23 cellular contexts compared by ENCODE assay signal in the genomic region with DNA sequence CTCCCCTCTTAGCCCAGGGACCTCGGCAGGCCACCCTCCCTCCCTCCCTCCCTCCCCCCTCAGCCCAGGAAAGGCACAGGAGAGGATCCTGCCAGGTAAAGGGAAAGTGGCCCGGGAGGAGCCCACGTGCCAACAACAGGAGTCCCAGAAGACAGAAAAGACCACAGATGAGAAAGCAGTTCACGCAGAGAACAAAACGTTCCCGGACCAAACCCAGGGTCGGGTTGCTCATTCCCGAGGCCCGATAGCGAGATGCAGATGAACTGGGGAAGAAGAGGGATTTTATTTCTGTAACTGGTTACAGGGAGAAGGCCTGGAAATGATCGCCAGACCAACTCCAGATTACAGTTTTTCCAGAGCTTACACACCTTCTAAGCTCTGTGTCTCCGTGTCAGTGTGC. TPM values are rescaled to one million over a fixed set of nuclear protein-coding genes. Genes with fewer than 3 reads are reported as not detected.
DNase-seq lines count a peak whose midpoint lies in the region; ATAC-seq and TF ChIP-seq lines count a peak whose summit lies in the region.
"Had no signal": no experiment of that assay in that cellular context is flagged by ENCODE, and none has a peak within 500 bp of the region (broad histone marks: within the 10 kb centered on the region; RNA-seq: fewer than 3 reads in every experiment).

No MANE protein-coding gene starts in this region.

- CTCF ChIA-PET in A673 (lab: Charles Lee) = no interaction called here
- CTCF ChIA-PET in Panc1 (lab: Charles Lee) = interaction anchor here (0.6 kb wide), 1 partner anchor 58 kb away, joined by 4 read pairs; no protein-coding TSS in a partner anchor

- H3K27ac Mint-ChIP-seq in neural progenitor cell = peak overlapping the region; percentile 84
- H3K27ac Mint-ChIP-seq: activated naive CD4-positive, alpha-beta T cell treated with anti-CD3 and anti-CD28 coated beads, Interleukin-2, amount 50 U/mL, for 72 hours; naive B cell; T-cell had no signal

- no peak overlapping the region for H3K9ac ChIP-seq in neural progenitor cell

- H3K4me3 ChIP-seq in A673 (ENCODE audit: low read depth, low read length, poor library complexity, severe bottlenecking) (no peak overlapping the region), Panc1 (ENCODE audit: low read depth in 2 of 2, low read length in 2 of 2) (peak overlapping the region; percentile 25 to 29; a peak in 3 of 4 replicates), fibroblast of villous mesenchyme (ENCODE audit: low read depth, low read length) (no peak overlapping the region), neural progenitor cell (no peak overlapping the region), tibial artery (no peak overlapping the region)
- H3K4me3 ChIP-seq: PC-9 had no signal

- H3K27ac ChIP-seq in A673 (ENCODE audit: low read depth, low read length, poor library complexity, severe bottlenecking) (peak overlapping the region; percentile 100), Panc1 (ENCODE audit: low read length) (peak overlapping the region; percentile 88), neural progenitor cell (peak overlapping the region; percentile 62), tibial artery (no peak overlapping the region)
- H3K27ac ChIP-seq: PC-9 had no signal

- BruUV-seq in A673 (replicated peaks; lab: Mats Ljungman, UMichigan) (no TSS peak), Panc1 (replicated peaks; lab: Mats Ljungman, UMichigan) (no TSS peak)

- peak overlapping the region; percentile 11 for H3K4me2 ChIP-seq in neural progenitor cell
- H3K4me2 ChIP-seq: PC-9 had no signal

- H3K4me1 ChIP-seq in A673 (ENCODE audit: insufficient read depth, low read length, poor library complexity, severe bottlenecking) (peaks cover 64% of the 10 kb centered on the region), Panc1 (ENCODE audit: control insufficient read depth, insufficient read depth, low read length) (peaks cover 22% of the 10 kb centered on the region), neural progenitor cell (peaks cover 23% of the 10 kb centered on the region), tibial artery (peaks cover 0 to 36% (median 21%) of the 10 kb centered on the region in 4 donors)

- no peak overlapping the region for H3K4me3 Mint-ChIP-seq in neural progenitor cell

- H3K9me3 Mint-ChIP-seq in neural progenitor cell = no peaks in the 10 kb centered on the region
- H3K9me3 Mint-ChIP-seq: activated naive CD4-positive, alpha-beta T cell treated with anti-CD3 and anti-CD28 coated beads, Interleukin-2, amount 50 U/mL, for 72 hours; T-cell had no signal

- POLR2A ChIA-PET in A673 (lab: Charles Lee; ENCODE audit: low non-redundant PET) (no interaction called here), Panc1 (lab: Charles Lee) (no interaction called here)

- DNase-seq in A673 (ENCODE audit: low spot score) = no peak
- no peak for DNase-seq in Panc1 (ENCODE audit: low read depth, low spot score)
- peak; percentile 30 for DNase-seq in fibroblast of villous mesenchyme (ENCODE audit: low read depth)
- no peak for DNase-seq in neural progenitor cell (ENCODE audit: low spot score)
- no peak for DNase-seq in NCI-H748 treated with DMSO at 0.1 percent for 48 hours (lab: John Stamatoyannopoulos, UW)
- DNase-seq in cortex of kidney (lab: John Stamatoyannopoulos, UW) = no peak
- no peak for DNase-seq in tibial artery
- DNase-seq in NCI-H748 (lab: John Stamatoyannopoulos, UW; ENCODE audit: unreplicated experiment) = no peak
- DNase-seq: activated CD8-positive, alpha-beta memory T cell treated with anti-CD3 and anti-CD28 coated beads, Interleukin-2, amount 50 U/mL, for 48 hours; DMS153; naive B cell; NCI-H1694; NCI-H510A; PC-9 had no signal

- H3K9me3 ChIP-seq in A673 (ENCODE audit: low read depth, low read length, poor library complexity, severe bottlenecking) = no peaks in the 10 kb centered on the region
- no peaks in the 10 kb centered on the region for H3K9me3 ChIP-seq in Panc1 (ENCODE audit: control insufficient read depth, insufficient read depth, low read depth, low read length)
- H3K9me3 ChIP-seq in neural progenitor cell (ENCODE audit: low read depth) = no peaks in the 10 kb centered on the region
- no peaks in the 10 kb centered on the region for H3K9me3 ChIP-seq in tibial artery

- peaks cover 2% of the 10 kb centered on the region for H3K27me3 Mint-ChIP-seq in neural progenitor cell (ENCODE audit: insufficient read depth, low read depth)

- no peaks in the 10 kb centered on the region for H3K79me2 ChIP-seq in neural progenitor cell (ENCODE audit: low read depth)

- no peaks in the 10 kb centered on the region for H4K20me1 ChIP-seq in neural progenitor cell (ENCODE audit: low read depth)

- peaks cover 21% of the 10 kb centered on the region for H3K4me1 Mint-ChIP-seq in neural progenitor cell

- no peak overlapping the region for H2AFZ ChIP-seq in neural progenitor cell (replicated peaks)
- H2AFZ ChIP-seq: PC-9 had no signal

- in situ Hi-C loops in Panc1 (cut with HindIII; ENCODE audit: low pct_unique_long_range_greater_than_20kb, low sequenced_read_pairs) = no loop called here

- H3F3A ChIP-seq in neural progenitor cell (ENCODE audit: low read depth) = peaks cover 15% of the 10 kb centered on the region

- ATAC-seq in Panc1 = no peak
- ATAC-seq: activated CD4-positive, CD25-positive, alpha-beta regulatory T cell treated with anti-CD3 and anti-CD28 coated beads, Interleukin-2, amount 50 U/mL, for 24 hours; activated naive CD4-positive, alpha-beta T cell treated with anti-CD3 and anti-CD28 coated beads, Interleukin-2, amount 50 U/mL, for 72 hours; HCT116; stimulated activated naive CD8-positive, alpha-beta T cell treated with anti-CD3 and anti-CD28 coated beads, Interleukin-15, Interleukin-2, amounts not matched to agents 100 U/mL and 50 U/mL, for 24 hours; T-cell had no signal

- no peaks in the 10 kb centered on the region for H3K36me3 Mint-ChIP-seq in neural progenitor cell
- H3K36me3 Mint-ChIP-seq: activated naive CD4-positive, alpha-beta T cell treated with anti-CD3 and anti-CD28 coated beads, Interleukin-2, amount 50 U/mL, for 72 hours; naive B cell; T-cell had no signal

- H3K27me3 ChIP-seq in A673 (replicated peaks; ENCODE audit: insufficient read depth, low read depth, low read length, poor library complexity) (no peaks in the 10 kb centered on the region), Panc1 (ENCODE audit: control insufficient read depth, insufficient read depth, low read length) (no peaks in the 10 kb centered on the region), neural progenitor cell (peaks cover 17% of the 10 kb centered on the region), tibial artery (peaks cover 0 to 52% of the 10 kb centered on the region in 2 donors)

- H3K36me3 ChIP-seq in A673 (ENCODE audit: insufficient read depth, low read length, poor library complexity, severe bottlenecking) (no peaks in the 10 kb centered on the region), Panc1 (ENCODE audit: control insufficient read depth, insufficient read depth, low read length) (no peaks in the 10 kb centered on the region), neural progenitor cell (no peaks in the 10 kb centered on the region), tibial artery (no peaks in the 10 kb centered on the region)

- TF ChIP-seq CTCF in A673 (conservative IDR thresholded peaks at IDR 0.05; ENCODE audit: low read depth, low read length) = no peak
- TF ChIP-seq CTCF in Panc1 (IDR thresholded peaks at IDR 0.05) = no peak
- no peak for TF ChIP-seq CTCF in fibroblast of villous mesenchyme (IDR thresholded peaks at IDR 0.05; ENCODE audit: insufficient read depth, low read depth, low read length)
- no peak for TF ChIP-seq CTCF in neural progenitor cell (IDR thresholded peaks at IDR 0.05)
- no peak for TF ChIP-seq CTCF in tibial artery (IDR thresholded peaks at IDR 0.05)

- intact Hi-C loops in A673 (cut with micrococcal nuclease; ENCODE audit: unreplicated experiment) (no loop called here), Panc1 (cut with micrococcal nuclease; ENCODE audit: unreplicated experiment) (no loop called here), tibial artery (cut with DNase I; ENCODE audit: low total_unique reads) (no loop called here)

RNA-seq across cellular contexts. Expression of gene NEU4, which starts 0.9 kb away (rescaled TPM):
- total RNA-seq in A673 (2021) (38.5 and 48.4 TPM in 2 replicates), Panc1 (2021; ENCODE audit: unreplicated experiment) (10.0 TPM), fibroblast of villous mesenchyme (not detected in 2 replicates), neural progenitor cell (ENCODE audit: low replicate concordance) (1.2 TPM in 1 of 2 replicates, not detected in the other)
- polyA plus RNA-seq in Panc1 (2012; ENCODE audit: insufficient read length) = 18.8 TPM
- total RNA-seq: bronchial epithelial cell, kidney epithelial cell had no signal

RNA-seq across cellular contexts. Expression of gene GAL3ST2, which starts 31.4 kb away (rescaled TPM):
- total RNA-seq in A673 (2021) = 5.0 and 5.3 TPM in 2 replicates
- total RNA-seq in Panc1 (2021; ENCODE audit: unreplicated experiment) = 1.6 TPM
- polyA plus RNA-seq in Panc1 (2012; ENCODE audit: insufficient read length) = 3.7 TPM
- total RNA-seq in fibroblast of villous mesenchyme = under 0.01 and 0.43 TPM in 2 replicates
- total RNA-seq in neural progenitor cell (ENCODE audit: low replicate concordance) = 0.09 TPM in 1 of 2 replicates, not detected in the other
- total RNA-seq: bronchial epithelial cell, glomerular endothelial cell, kidney epithelial cell, skeletal muscle tissue had no signal

RNA-seq across cellular contexts. Expression of gene PDCD1, which starts 50.6 kb away (rescaled TPM):
- total RNA-seq in A673 (2021) (0.34 and 0.35 TPM in 2 replicates), Panc1 (2021; ENCODE audit: unreplicated experiment) (0.15 TPM), fibroblast of villous mesenchyme (not detected in 2 replicates), neural progenitor cell (ENCODE audit: low replicate concordance) (not detected in 2 replicates)
- polyA plus RNA-seq in Panc1 (2012; ENCODE audit: insufficient read length) = 0.29 TPM
- total RNA-seq: bronchial epithelial cell, glomerular endothelial cell, PC-9, skeletal muscle tissue had no signal

Comparison
In these comparisons a context has a peak if more than half of its experiments do, and no peak if none do; other contexts are left out.
1. H3K27ac ChIP-seq: peak in A673 (single experiment), Panc1 (single experiment) and neural progenitor cell (single experiment); none in tibial artery (0 of 2).
2. H3K4me3 ChIP-seq: peak in Panc1 (2 of 2); none in A673 (single experiment), fibroblast of villous mesenchyme (single experiment), neural progenitor cell (single experiment) and tibial artery (0 of 2).